ENCODE assay signal across 11 cellular contexts in the genomic region with DNA sequence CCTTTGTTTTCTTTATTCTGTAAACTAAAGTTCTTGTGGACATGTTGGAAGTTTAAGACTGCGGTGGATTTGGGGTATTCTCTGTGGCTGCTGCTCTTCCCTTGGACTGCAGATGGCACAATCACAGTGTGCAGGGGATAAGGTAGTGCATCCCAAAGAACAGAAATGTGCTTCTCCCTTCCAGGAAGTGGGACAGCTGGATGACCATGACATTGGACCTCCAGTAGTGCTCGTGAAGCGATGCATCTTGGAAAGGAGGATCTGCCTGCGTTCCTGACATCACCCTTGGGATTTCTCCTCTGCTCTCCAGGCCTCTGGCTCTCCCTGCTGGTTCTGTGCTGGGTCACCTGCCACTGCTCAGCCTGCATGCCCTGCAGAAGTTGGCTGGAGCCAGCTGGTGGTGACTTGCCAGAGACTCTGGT.
DNase-seq lines count a peak whose midpoint lies in the region; ATAC-seq and TF ChIP-seq lines count a peak whose summit lies in the region.
"Had no signal": no experiment of that assay in that cellular context is flagged by ENCODE, and none has a peak within 500 bp of the region (broad histone marks: within the 10 kb centered on the region; RNA-seq: fewer than 3 reads in every experiment).

No MANE protein-coding gene starts in this region.

- no peak overlapping the region for H3K4me3 ChIP-seq in dorsolateral prefrontal cortex

- no peak overlapping the region for H3K27ac ChIP-seq in dorsolateral prefrontal cortex

- H3K36me3 Mint-ChIP-seq in nephron progenitor cell (ENCODE audit: low read depth): no peaks in the 10 kb centered on the region
- H3K36me3 Mint-ChIP-seq: activated naive CD8-positive, alpha-beta T cell treated with anti-CD3 and anti-CD28 coated beads, Interleukin-2, amount 10 ng/mL, durations not matched to agents 7 days and 5 days had no signal

- no peak overlapping the region for H3K4me3 Mint-ChIP-seq in nephron progenitor cell
- H3K4me3 Mint-ChIP-seq: activated naive CD8-positive, alpha-beta T cell treated with anti-CD3 and anti-CD28 coated beads, Interleukin-2, amount 10 ng/mL, durations not matched to agents 7 days and 5 days; stimulated activated naive CD8-positive, alpha-beta T cell treated with anti-CD3 and anti-CD28 coated beads, Interleukin-15, Interleukin-2, amounts not matched to agents 100 ng/mL and 50 ng/mL, for 24 hours had no signal

- intact Hi-C loops in dorsolateral prefrontal cortex (cut with DNase I): loop anchor here in 1 of 2 donors (5.0 kb wide), 1 partner anchor 1835 kb away; a partner anchor contains a TSS

- in situ Hi-C loops in G401 (cut with HindIII; ENCODE audit: low sequenced_read_pairs): no loop called here

- no peaks in the 10 kb centered on the region for H3K9me3 Mint-ChIP-seq in nephron progenitor cell
- H3K9me3 Mint-ChIP-seq: activated naive CD8-positive, alpha-beta T cell treated with anti-CD3 and anti-CD28 coated beads, Interleukin-2, amount 10 ng/mL, durations not matched to agents 7 days and 5 days; stimulated activated naive CD8-positive, alpha-beta T cell treated with anti-CD3 and anti-CD28 coated beads, Interleukin-15, Interleukin-2, amounts not matched to agents 100 ng/mL and 50 ng/mL, for 24 hours had no signal

- no peaks in the 10 kb centered on the region for H3K27me3 Mint-ChIP-seq in nephron progenitor cell (ENCODE audit: low read depth, poor library complexity)

- H3K4me1 Mint-ChIP-seq in nephron progenitor cell: peaks cover 49% of the 10 kb centered on the region
- H3K4me1 Mint-ChIP-seq: activated naive CD8-positive, alpha-beta T cell treated with anti-CD3 and anti-CD28 coated beads, Interleukin-2, amount 10 ng/mL, durations not matched to agents 7 days and 5 days had no signal

- peak in 49 of 56 donors; percentile 9 to 62 (median 41) for TF ChIP-seq CTCF in dorsolateral prefrontal cortex (IDR thresholded peaks at IDR 0.05 in 54 of 56, conservative IDR thresholded peaks at IDR 0.05 in 2 of 56; ENCODE audit: low read depth in 1 of 56, partially characterized antibody in 56 of 56)
- peak; percentile 49 for TF ChIP-seq CTCF in nephron progenitor cell (IDR thresholded peaks at IDR 0.05)
- TF ChIP-seq CTCF in omental fat pad (IDR thresholded peaks at IDR 0.05): no peak

- DNase-seq in G401 (ENCODE audit: low spot score) (peak; percentile 8), NCI-H526 (lab: John Stamatoyannopoulos, UW) (peak; percentile 5 to 53), dorsolateral prefrontal cortex (peak in 1 of 10 donors; percentile 16), nephron progenitor cell (peak; percentile 18), omental fat pad (ENCODE audit: low spot score) (no peak), activated gamma-delta T cell (lab: John Stamatoyannopoulos, UW) (no peak)
- no peak for DNase-seq in central memory CD4-positive, alpha-beta T cell
- DNase-seq: activated naive CD8-positive, alpha-beta T cell treated with anti-CD3 and anti-CD28 coated beads, Interleukin-2, amount 10 ng/mL, durations not matched to agents 7 days and 5 days; NCI-H2107 had no signal

- ATAC-seq in omental fat pad (ENCODE audit: low FRiP score) (no peak), GM19467 (IDR thresholded peaks at IDR 0.05; ENCODE audit: unreplicated experiment) (no peak)

- peaks cover 0 to under 1% (median 0%) of the 10 kb centered on the region in 45 donors for H3K27me3 ChIP-seq in dorsolateral prefrontal cortex

- H3K27ac Mint-ChIP-seq in nephron progenitor cell: no peak overlapping the region
- H3K27ac Mint-ChIP-seq: activated naive CD8-positive, alpha-beta T cell treated with anti-CD3 and anti-CD28 coated beads, Interleukin-2, amount 10 ng/mL, durations not matched to agents 7 days and 5 days; stimulated activated naive CD8-positive, alpha-beta T cell treated with anti-CD3 and anti-CD28 coated beads, Interleukin-15, Interleukin-2, amounts not matched to agents 100 ng/mL and 50 ng/mL, for 24 hours had no signal

Comparison
In these comparisons a context has a peak if more than half of its experiments do, and no peak if none do; other contexts are left out.
1. DNase-seq: peak in G401 (single experiment), NCI-H526 (2 of 2) and nephron progenitor cell (single experiment); none in central memory CD4-positive, alpha-beta T cell (single experiment), omental fat pad (single experiment) and activated gamma-delta T cell (single experiment).
2. CTCF ChIP-seq: peak in dorsolateral prefrontal cortex (49 of 56) and nephron progenitor cell (single experiment); none in omental fat pad (0 of 3).